10 cellular contexts compared by ENCODE assay signal in the genomic region with DNA sequence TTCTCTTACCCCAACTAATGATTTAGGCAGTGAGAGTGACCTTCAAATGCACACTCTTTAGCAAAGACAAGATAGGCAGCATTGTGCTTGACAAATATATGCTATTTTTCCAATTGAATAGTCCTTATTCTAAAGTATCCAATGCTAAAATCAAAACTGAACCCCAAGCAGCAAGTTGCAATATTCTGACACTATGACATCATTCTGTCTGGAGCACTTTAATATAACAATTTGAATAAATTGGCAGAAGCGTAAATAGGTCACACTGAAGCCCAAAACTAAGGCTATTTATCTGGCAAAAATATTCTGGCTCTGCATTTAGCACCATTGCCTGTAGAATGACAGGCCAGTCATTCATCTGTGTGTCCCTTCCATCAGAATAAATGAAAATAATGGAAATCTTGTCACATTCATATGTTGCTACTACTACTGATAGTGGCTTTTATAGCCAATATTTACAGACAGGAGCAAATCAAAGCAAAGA. TPM values are rescaled to one million over a fixed set of nuclear protein-coding genes. Genes with fewer than 3 reads are reported as not detected.
DNase-seq lines count a peak whose midpoint lies in the region; ATAC-seq, FAIRE-seq and TF ChIP-seq lines count a peak whose summit lies in the region.
"Had no signal": no experiment of that assay in that cellular context is flagged by ENCODE, and none has a peak within 500 bp of the region (broad histone marks: within the 10 kb centered on the region; RNA-seq: fewer than 3 reads in every experiment).

No MANE protein-coding gene starts in this region.

- BruUV-seq in PC-9 (replicated peaks; lab: Mats Ljungman, UMichigan) (no TSS peak), endothelial cell of umbilical vein (replicated peaks; lab: Mats Ljungman, UMichigan) (no TSS peak)

- H3K9me2 ChIP-seq in PC-9 (ENCODE audit: insufficient read depth): no peaks in the 10 kb centered on the region

- H3K27me3 ChIP-seq in DND-41 (ENCODE audit: insufficient read depth, low read length, poor library complexity) (no peaks in the 10 kb centered on the region), PC-9 (ENCODE audit: insufficient read depth, low read depth) (no peaks in the 10 kb centered on the region), endothelial cell of umbilical vein (ENCODE audit: control insufficient read depth in 2 of 2, insufficient read depth in 2 of 2, low read length in 2 of 2) (no peaks in the 10 kb centered on the region), rectal smooth muscle tissue (ENCODE audit: control insufficient read depth, insufficient read depth, low read length) (no peaks in the 10 kb centered on the region)

- ATAC-seq in DND-41 (ENCODE audit: insufficient read depth, low read depth): no peak

- H3K4me3 ChIP-seq in DND-41 (ENCODE audit: low read depth in 1 of 2, low read length in 2 of 2) (peak overlapping the region in 1 of 2 experiments; percentile 78; a peak in 1 of 4 replicates), PC-9 (no peak overlapping the region), endothelial cell of umbilical vein (replicated peaks in 1 of 3; ENCODE audit: insufficient read depth in 1 of 3, low read depth in 1 of 3, low read length in 3 of 3) (peak overlapping the region in 2 of 3 experiments; percentile 94 to 97), rectal smooth muscle tissue (ENCODE audit: low read length) (peak overlapping the region; percentile 2)

- CTCF ChIA-PET in PC-9 (lab: Charles Lee) (no interaction called here), endothelial cell of umbilical vein (lab: Charles Lee) (interaction anchor here (2.7 kb wide), 1 partner anchor 744 kb away, joined by 9 read pairs; no protein-coding TSS in a partner anchor)

- no peaks in the 10 kb centered on the region for H3K9me3 ChIP-seq in DND-41 (ENCODE audit: insufficient read depth, low read length, severe bottlenecking)
- H3K9me3 ChIP-seq in PC-9 (ENCODE audit: insufficient read depth, low read depth): no peaks in the 10 kb centered on the region
- H3K9me3 ChIP-seq in endothelial cell of umbilical vein (replicated peaks; ENCODE audit: control insufficient read depth, insufficient read depth, low read length): no peaks in the 10 kb centered on the region

- POLR2A ChIA-PET in PC-9 (lab: Charles Lee; ENCODE audit: unreplicated experiment): no interaction called here
- POLR2A ChIA-PET in endothelial cell of umbilical vein (lab: Charles Lee): no interaction called here

- H3F3A ChIP-seq in PC-9 (ENCODE audit: insufficient read depth, low read depth): peaks cover 7% of the 10 kb centered on the region

- H3K27ac ChIP-seq in DND-41 (ENCODE audit: low read length) (no peak overlapping the region), PC-9 (no peak overlapping the region), endothelial cell of umbilical vein (ENCODE audit: insufficient read depth, low read depth, low read length) (peak overlapping the region; percentile 64), rectal smooth muscle tissue (ENCODE audit: low read depth, low read length) (no peak overlapping the region)

- peak overlapping the region; percentile 22; the same call in 1 of the 2 replicates for H3K9ac ChIP-seq in DND-41 (ENCODE audit: low read depth, low read length)
- peak overlapping the region; percentile 93 for H3K9ac ChIP-seq in endothelial cell of umbilical vein (replicated peaks; ENCODE audit: extremely low read depth, insufficient read depth, low read length)
- H3K9ac ChIP-seq in rectal smooth muscle tissue (ENCODE audit: low read length): no peak overlapping the region

- H2AFZ ChIP-seq in DND-41 (ENCODE audit: low read depth, low read length) (no peak overlapping the region), PC-9 (no peak overlapping the region), endothelial cell of umbilical vein (ENCODE audit: low read depth, low read length) (no peak overlapping the region)

- dilution Hi-C loops in endothelial cell of umbilical vein (cut with MboI; ENCODE audit: extremely low pct_ligation_motif_present, low sequenced_read_pairs): no loop called here

- no peaks in the 10 kb centered on the region for H4K20me1 ChIP-seq in DND-41 (ENCODE audit: insufficient read depth, low read length)
- no peaks in the 10 kb centered on the region for H4K20me1 ChIP-seq in PC-9 (ENCODE audit: insufficient read depth)
- H4K20me1 ChIP-seq in endothelial cell of umbilical vein (replicated peaks; ENCODE audit: control insufficient read depth, extremely low read depth, insufficient read depth, low read length): no peaks in the 10 kb centered on the region

- H3K79me2 ChIP-seq in DND-41 (ENCODE audit: insufficient read depth, low read length) (peaks cover 21% of the 10 kb centered on the region), PC-9 (ENCODE audit: low read depth) (peaks cover 11% of the 10 kb centered on the region; the same call in 1 of the 2 replicates), endothelial cell of umbilical vein (ENCODE audit: control insufficient read depth, insufficient read depth, low read length) (peaks cover 50% of the 10 kb centered on the region)

- no peak for DNase-seq in DND-41
- DNase-seq in PC-9: no peak
- DNase-seq in endothelial cell of umbilical vein (ENCODE audit: low read depth, low spot score): peak; percentile 35
- no peak for DNase-seq in midbrain (lab: John Stamatoyannopoulos, UW)
- DNase-seq in CD1c-positive myeloid dendritic cell (ENCODE audit: extremely low spot score): no peak
- no peak for DNase-seq in dedifferentiated amniotic fluid mesenchymal stem cell (ENCODE audit: extremely low spot score)
- no peak for DNase-seq in HCEC 1CT
- DNase-seq: H9; stimulated activated CD4-positive, alpha-beta T cell treated with anti-CD3 and anti-CD28 coated beads, Interleukin-12 subunit alpha, Interleukin-12 subunit beta, amount 100 ng/mL, for 4 hours had no signal

- H3K36me3 ChIP-seq in DND-41 (ENCODE audit: insufficient read depth, low read length) (peaks cover 19% of the 10 kb centered on the region), PC-9 (ENCODE audit: low read depth) (peaks cover 11% of the 10 kb centered on the region; the same call in 1 of the 2 replicates), endothelial cell of umbilical vein (ENCODE audit: control insufficient read depth in 2 of 2, extremely low read depth in 1 of 2, insufficient read depth in 2 of 2, low read length in 2 of 2) (peaks cover 0 to 2% of the 10 kb centered on the region in 2 experiments), rectal smooth muscle tissue (ENCODE audit: control insufficient read depth, insufficient read depth, low read length) (no peaks in the 10 kb centered on the region)

- TF ChIP-seq POLR2A in endothelial cell of umbilical vein (IDR thresholded peaks at IDR 0.05; ENCODE audit: low read depth, low read length): no peak

- H3K4me1 ChIP-seq in DND-41 (ENCODE audit: insufficient read depth, low read length): peaks cover 47% of the 10 kb centered on the region
- H3K4me1 ChIP-seq in PC-9 (replicated peaks; ENCODE audit: insufficient read depth): peaks cover 36% of the 10 kb centered on the region
- peaks cover 47% of the 10 kb centered on the region for H3K4me1 ChIP-seq in endothelial cell of umbilical vein (ENCODE audit: control insufficient read depth, extremely low read depth, insufficient read depth, low read length)
- H3K4me1 ChIP-seq in rectal smooth muscle tissue (ENCODE audit: control insufficient read depth, insufficient read depth, low read length): peaks cover 15% of the 10 kb centered on the region

- H3K4me2 ChIP-seq in DND-41 (ENCODE audit: insufficient read depth, low read length) (peak overlapping the region; percentile 89), PC-9 (peak overlapping the region; percentile 86; the same call in 1 of the 2 replicates), endothelial cell of umbilical vein (ENCODE audit: insufficient read depth, low read length) (peak overlapping the region; percentile 97)

- FAIRE-seq in endothelial cell of umbilical vein (lab: Jason Lieb, UNC): no peak

- intact Hi-C loops in PC-9 (cut with micrococcal nuclease; ENCODE audit: unreplicated experiment): loop anchor here (5.0 kb wide), 4 partner anchors 341 to 741 kb away; a partner anchor contains a TSS
- intact Hi-C loops in endothelial cell of umbilical vein (cut with micrococcal nuclease): loop anchor here (5.0 to 10.0 kb wide), 3 partner anchors 501 to 1199 kb away; a partner anchor contains a TSS

- no peaks in the 10 kb centered on the region for H3K9me1 ChIP-seq in endothelial cell of umbilical vein (replicated peaks; ENCODE audit: control insufficient read depth, extremely low read depth, insufficient read depth, low read length)

- no peak for TF ChIP-seq CTCF in DND-41 (IDR thresholded peaks at IDR 0.05; ENCODE audit: borderline replicate concordance, extremely low read depth, low read length, poor library complexity, severe bottlenecking)
- no peak for TF ChIP-seq CTCF in PC-9 (conservative IDR thresholded peaks at IDR 0.05)
- no peak for TF ChIP-seq CTCF in endothelial cell of umbilical vein (IDR thresholded peaks at IDR 0.05; ENCODE audit: extremely low read depth in 1 of 2, insufficient read depth in 1 of 2, low read depth in 1 of 2, low read length in 2 of 2)

TF ChIP-seq in endothelial cell of umbilical vein, 7 proteins besides CTCF, POLR2A, EP300 and RAD21:
- TF ChIP-seq POLR2AphosphoS5 (IDR thresholded peaks at IDR 0.05; ENCODE audit: insufficient read depth, low read depth, low read length) (no peak), EZH2 (IDR thresholded peaks at IDR 0.05; ENCODE audit: borderline replicate concordance, low read depth, low read length, severe bottlenecking) (no peak), MYC (IDR thresholded peaks at IDR 0.05; ENCODE audit: low read depth, low read length) (no peak), GATA2 (IDR thresholded peaks at IDR 0.05; ENCODE audit: insufficient read depth, insufficient read length, low read depth, low read length) (no peak), JUN (IDR thresholded peaks at IDR 0.05; ENCODE audit: borderline replicate concordance, insufficient read depth, insufficient read length, low read depth) (no peak), FOS (IDR thresholded peaks at IDR 0.05; ENCODE audit: borderline replicate concordance, insufficient read depth, low read length) (no peak)
- TF ChIP-seq, protein P1, sequence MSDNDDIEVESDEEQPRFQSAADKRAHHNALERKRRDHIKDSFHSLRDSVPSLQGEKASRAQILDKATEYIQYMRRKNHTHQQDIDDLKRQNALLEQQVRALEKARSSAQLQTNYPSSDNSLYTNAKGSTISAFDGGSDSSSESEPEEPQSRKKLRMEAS (IDR thresholded peaks at IDR 0.05; ENCODE audit: insufficient read depth, insufficient read length): no peak
TF ChIP-seq in endothelial cell of umbilical vein: peak in this region for 0.

RNA-seq across cellular contexts. Expression of a gene that starts 2.9 kb away (rescaled TPM):
- total RNA-seq in PC-9 (2021): 29.8 and 44.0 TPM in 2 replicates
- total RNA-seq in endothelial cell of umbilical vein: 39.6 and 39.8 TPM in 2 replicates
- polyA plus RNA-seq in endothelial cell of umbilical vein: 17.1 and 17.8 TPM in 2 replicates
- 13.2 and 15.4 TPM in 2 replicates for polyA plus RNA-seq in endothelial cell of umbilical vein (2011; cell fraction: cytosol; rRNA removed)
- polyA plus RNA-seq in endothelial cell of umbilical vein (2011; cell fraction: nucleus; rRNA removed): 62.4 and 64.5 TPM in 2 replicates
- 19.5 and 22.0 TPM in 2 replicates for polyA plus RNA-seq in endothelial cell of umbilical vein (2012)
- 43.2 and 47.8 TPM in 2 replicates for polyA minus RNA-seq in endothelial cell of umbilical vein
- polyA minus RNA-seq in endothelial cell of umbilical vein (2011; cell fraction: cytosol; rRNA and poly(A)+ RNA removed): 2.6 TPM
- polyA minus RNA-seq in endothelial cell of umbilical vein (2011; cell fraction: nucleus; rRNA and poly(A)+ RNA removed): 139 and 164 TPM in 2 replicates
